In genomic region chr12:120580787-120581723, GRCh38 we compare ENCODE assay signal across 8 cellular contexts. TPM values are rescaled to one million over a fixed set of nuclear protein-coding genes. Genes with fewer than 3 reads are reported as not detected.
DNase-seq lines count a peak whose midpoint lies in the region; ATAC-seq lines count a peak whose summit lies in the region.

POP5 (minus strand) TSS chr12:120581402; CDS start chr12:120581362, 40 bp downstream.

- peak; percentile 93 for ATAC-seq in HG02610 (IDR thresholded peaks at IDR 0.05; ENCODE audit: unreplicated experiment)
- peak; percentile 94 to 97 for ATAC-seq in activated naive CD4-positive, alpha-beta T cell treated with anti-CD3 and anti-CD28 coated beads, Interleukin-2, amount 50 U/mL, for 72 hours

- peaks cover 10 to 17% of the 10 kb centered on the region in 2 donors for H3K36me3 Mint-ChIP-seq in activated naive CD4-positive, alpha-beta T cell treated with anti-CD3 and anti-CD28 coated beads, Interleukin-2, amount 50 U/mL, for 72 hours

- DNase-seq in NCI-H1092 treated with DMSO at 0.1 percent for 48 hours (lab: John Stamatoyannopoulos, UW) (peak; percentile 97), SKM-1 (lab: John Stamatoyannopoulos, UW; ENCODE audit: unreplicated experiment) (peak; percentile 72), glomerular endothelial cell (ENCODE audit: extremely low read depth, low read depth, low spot score) (peak; percentile 92), occipital lobe (lab: John Stamatoyannopoulos, UW) (peak; percentile 97)
- DNase-seq in activated naive CD4-positive, alpha-beta T cell treated with anti-CD3 and anti-CD28 coated beads, Interleukin-2, amount 50 U/mL, for 72 hours (ENCODE audit: low spot score in 2 of 2): peak; percentile 92 to 96

- peak within 1 kb of the TSS; percentile 82 for H3K4me3 ChIP-seq in GM08714 (ENCODE audit: low read length)

- H3K27ac ChIP-seq in temporal lobe (ENCODE audit: low read depth, low read length): peak within 1 kb of the TSS; percentile 38

- H3K9me3 Mint-ChIP-seq in activated naive CD4-positive, alpha-beta T cell treated with anti-CD3 and anti-CD28 coated beads, Interleukin-2, amount 50 U/mL, for 72 hours: no peaks in the 10 kb centered on the region

- H3K27ac Mint-ChIP-seq in activated naive CD4-positive, alpha-beta T cell treated with anti-CD3 and anti-CD28 coated beads, Interleukin-2, amount 50 U/mL, for 72 hours: peak within 1 kb of the TSS; percentile 95 to 96

RNA-seq across cellular contexts. Expression of gene POP5, which starts in this region (rescaled TPM):
- 10 to 100 TPM; 34.7 to 51.5 TPM for total RNA-seq in activated naive CD4-positive, alpha-beta T cell treated with anti-CD3 and anti-CD28 coated beads, Interleukin-2, amount 50 U/mL, for 72 hours
- total RNA-seq in glomerular endothelial cell (16.3 and 17.9 TPM in 2 replicates), occipital lobe (34.6 TPM), temporal lobe (18.9 TPM)

Comparison
In these comparisons a context has a peak if more than half of its experiments do, and no peak if none do; other contexts are left out.
1. Peak in every context shown above with its lines: DNase-seq, ATAC-seq, H3K4me3 ChIP-seq and H3K27ac ChIP-seq.